In genomic region chr17:55284944-55285339, GRCh38 we compare ENCODE assay signal across 15 cellular contexts. TPM values are rescaled to one million over a fixed set of nuclear protein-coding genes. Genes with fewer than 3 reads are reported as not detected.
DNase-seq lines count a peak whose midpoint lies in the region; ATAC-seq, FAIRE-seq and TF ChIP-seq lines count a peak whose summit lies in the region.
"Had no signal": no experiment of that assay in that cellular context is flagged by ENCODE, and none has a peak within 500 bp of the region (broad histone marks: within the 10 kb centered on the region; RNA-seq: fewer than 3 reads in every experiment).

No MANE protein-coding gene starts in this region.

- H3K4me2 ChIP-seq in A549, result peak overlapping the region; percentile 67
- H3K4me2 ChIP-seq in hepatocyte, result peak overlapping the region; percentile 41
- H3K4me2 ChIP-seq: PC-9 had no signal

- TF ChIP-seq CTCF in A549 (IDR thresholded peaks at IDR 0.05) (no peak), ascending aorta (IDR thresholded peaks at IDR 0.05) (no peak), hepatocyte (IDR thresholded peaks at IDR 0.05; ENCODE audit: poor library complexity) (no peak)

- TF ChIP-seq RAD21 in A549 (conservative IDR thresholded peaks at IDR 0.05 in 1 of 2, IDR thresholded peaks at IDR 0.05 in 1 of 2), result no peak

- no peak for ATAC-seq in A549
- no peak for ATAC-seq in GM21528 (IDR thresholded peaks at IDR 0.05; ENCODE audit: low FRiP score, unreplicated experiment)
- no peak for ATAC-seq in GM19452 (IDR thresholded peaks at IDR 0.05; ENCODE audit: unreplicated experiment)
- no peak for ATAC-seq in activated CD4-positive, CD25-positive, alpha-beta regulatory T cell treated with anti-CD3 and anti-CD28 coated beads, Interleukin-2, amount 50 U/mL, for 24 hours

- no peaks in the 10 kb centered on the region for H3K79me2 ChIP-seq in hepatocyte

- peak overlapping the region; percentile 85 to 88 for H3K27ac ChIP-seq in A549
- H3K27ac ChIP-seq in ascending aorta, result peak overlapping the region; percentile 83 to 88
- peak overlapping the region; percentile 80 for H3K27ac ChIP-seq in hepatocyte
- H3K27ac ChIP-seq in skeletal muscle tissue (ENCODE audit: low read depth, low read length), result peak overlapping the region; percentile 57
- H3K27ac ChIP-seq: epithelial cell of prostate, PC-9 had no signal

- no peak for TF ChIP-seq POLR2A in A549 (IDR thresholded peaks at IDR 0.05; ENCODE audit: low read length)

- CTCF ChIA-PET in A549 (lab: Yijun Ruan, JAX), result interaction anchor here (1.0 to 2.5 kb wide), 7 partner anchors 10 to 292 kb away, joined by 3 to 18 read pairs (median 5); no protein-coding TSS in a partner anchor

- no peaks in the 10 kb centered on the region for H3K9me3 ChIP-seq in A549
- no peaks in the 10 kb centered on the region for H3K9me3 ChIP-seq in ascending aorta
- no peaks in the 10 kb centered on the region for H3K9me3 ChIP-seq in hepatocyte (ENCODE audit: low read depth)
- no peaks in the 10 kb centered on the region for H3K9me3 ChIP-seq in skeletal muscle tissue (ENCODE audit: control insufficient read depth in 3 of 3, low read length in 3 of 3)

- H3K36me3 ChIP-seq in ascending aorta (no peaks in the 10 kb centered on the region), hepatocyte (replicated peaks; ENCODE audit: insufficient read depth, low read depth) (no peaks in the 10 kb centered on the region), skeletal muscle tissue (ENCODE audit: control insufficient read depth in 3 of 3, insufficient read depth in 3 of 3, low read length in 3 of 3) (no peaks in the 10 kb centered on the region)

- no peak overlapping the region for H2AFZ ChIP-seq in hepatocyte
- H2AFZ ChIP-seq: PC-9 had no signal

- TF ChIP-seq EP300 in A549 (IDR thresholded peaks at IDR 0.05), result no peak

- DNase-seq in A549 (ENCODE audit: low read depth in 1 of 2, low spot score in 1 of 2) (no peak), ascending aorta (ENCODE audit: low spot score in 2 of 2) (no peak), hepatocyte (ENCODE audit: low spot score) (no peak), NCI-H226 (no peak)
- DNase-seq: activated CD4-positive, alpha-beta T cell treated with anti-CD3 and anti-CD28 coated beads for 48 hours; NCI-H1048; PC-9; T-cell had no signal

- no peaks in the 10 kb centered on the region for H3K27me3 ChIP-seq in ascending aorta
- H3K27me3 ChIP-seq in hepatocyte, result no peaks in the 10 kb centered on the region
- no peaks in the 10 kb centered on the region for H3K27me3 ChIP-seq in skeletal muscle tissue (ENCODE audit: control insufficient read depth in 3 of 3, insufficient read depth in 3 of 3, low read length in 3 of 3)

- no peaks in the 10 kb centered on the region for H3K9me2 ChIP-seq in hepatocyte (replicated peaks; ENCODE audit: insufficient read depth)

- H3K4me1 ChIP-seq in A549 (peaks cover 47% of the 10 kb centered on the region), ascending aorta (peaks cover 31 to 62% of the 10 kb centered on the region in 2 donors), hepatocyte (ENCODE audit: insufficient read depth) (peaks cover 24% of the 10 kb centered on the region), skeletal muscle tissue (ENCODE audit: control insufficient read depth in 3 of 3, insufficient read depth in 3 of 3, low read length in 3 of 3) (peaks cover 33 to 35% (median 34%) of the 10 kb centered on the region in 3 donors)

- H3K4me3 ChIP-seq in A549 (no peak overlapping the region), ascending aorta (peak overlapping the region in 1 of 2 donors; percentile 43), hepatocyte (no peak overlapping the region), skeletal muscle tissue (ENCODE audit: low read length in 3 of 3) (peak overlapping the region in 1 of 3 donors; percentile 59)
- H3K4me3 ChIP-seq: PC-9 had no signal

- WGBS in A549 (ENCODE audit: missing lambda C conversion rate), result 46% methylated on average over 2 of the region's 2 CpGs
- 71% methylated on average over 2 of the region's 2 CpGs for WGBS in hepatocyte (ENCODE audit: low lambda C conversion rate, missing lambda C conversion rate)

- no peaks in the 10 kb centered on the region for H4K20me1 ChIP-seq in hepatocyte (ENCODE audit: insufficient read depth, poor library complexity, severe bottlenecking)

- POLR2A ChIA-PET in A549 (lab: Yijun Ruan, JAX), result interaction anchor here (0.7 kb wide), 1 partner anchor 46 kb away, joined by 3 read pairs; no protein-coding TSS in a partner anchor

- no peak for FAIRE-seq in A549 (lab: Jason Lieb, UNC)
- FAIRE-seq: D721Med had no signal

- intact Hi-C loops in ascending aorta (cut with DNase I), result loop anchor here (1.0 to 10.0 kb wide), 4 partner anchors 12 to 1972 kb away; partner anchors contain the start of genes HLF, MSI2 and TMEM100

- H3K9ac ChIP-seq in skeletal muscle tissue (ENCODE audit: low read depth in 1 of 3, low read length in 3 of 3), result peak overlapping the region in 1 of 3 donors; percentile 68

TF ChIP-seq in A549, 52 proteins besides CTCF, POLR2A, EP300 and RAD21:
- TF ChIP-seq KDM5A (IDR thresholded peaks at IDR 0.05) (no peak), JUNB (IDR thresholded peaks at IDR 0.05) (no peak), CHD4 (IDR thresholded peaks at IDR 0.05; ENCODE audit: borderline replicate concordance) (no peak)

RNA-seq across cellular contexts. Expression of gene HLF, which starts 20.2 kb away (rescaled TPM):
- polyA plus RNA-seq in A549 (2011; rRNA removed) (1.0 and 1.4 TPM in 2 replicates), A549 (2017; fragmentation: RNase III; extraction: RNeasy Plus Mini Kit Qiagen cat#74134 plus additional on column Dnase treatment) (0.31 to 0.71 TPM (median 0.35 TPM) in 3 replicates), hepatocyte (0.26 and 0.48 TPM in 2 replicates)
- 0.29 and 0.47 TPM in 2 replicates for polyA plus RNA-seq in A549 (2012; cell fraction: cytosol; rRNA removed)
- 0.28 and 0.56 TPM in 2 replicates for polyA plus RNA-seq in A549 (2012; cell fraction: nucleus; rRNA removed)
- 3.8 and 3.9 TPM in 2 replicates for polyA minus RNA-seq in A549 (2011; rRNA and poly(A)+ RNA removed)
- total RNA-seq in ascending aorta (11.3 TPM), hepatocyte (0.32 and 0.60 TPM in 2 replicates), skeletal muscle tissue (4.7 TPM)
- total RNA-seq: PC-9 had no signal
- polyA plus RNA-seq: AG04450 had no signal
